Comparison of ENCODE assay signal across 22 cellular contexts in the genomic region with DNA sequence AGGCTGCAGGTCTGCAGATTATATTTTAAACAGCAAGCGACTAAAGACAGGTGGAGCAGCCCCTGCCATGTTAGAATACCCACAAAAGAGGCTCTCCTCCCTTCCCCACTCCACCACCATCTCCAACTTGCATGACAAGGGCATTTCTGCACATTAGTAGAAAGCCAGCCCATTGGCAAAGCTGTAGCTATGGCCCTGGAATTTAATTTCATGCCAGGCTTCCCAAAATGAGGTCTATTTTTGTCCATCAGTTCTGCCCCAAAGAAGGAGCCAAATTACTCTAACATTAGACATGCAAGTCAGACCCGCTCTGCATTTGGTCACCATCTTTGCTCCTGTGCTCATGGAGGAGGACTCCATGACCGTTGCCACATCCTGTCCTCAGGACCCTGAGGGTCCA.
"Had no signal": no experiment of that assay in that cellular context is flagged by ENCODE, and none has a peak within 500 bp of the region (broad histone marks: within the 10 kb centered on the region; RNA-seq: fewer than 3 reads in every experiment).

No MANE protein-coding gene starts in this region.

- H3K4me1 Mint-ChIP-seq: activated CD4-positive, alpha-beta T cell treated with anti-CD3 and anti-CD28 coated beads, Interleukin-2, amount 10 ng/mL, durations not matched to agents 7 days and 5 days; memory B cell had no signal

- H3K36me3 Mint-ChIP-seq: activated naive CD8-positive, alpha-beta T cell; memory B cell had no signal

- H3K4me3 Mint-ChIP-seq: activated B cell treated with CpG ODN at 0.5 μM for 24 hours; activated CD4-positive, alpha-beta T cell treated with anti-CD3 and anti-CD28 coated beads, Interleukin-2, amount 10 ng/mL, durations not matched to agents 7 days and 5 days; activated naive CD8-positive, alpha-beta T cell; endodermal cell; memory B cell; nephron progenitor cell; stimulated activated naive CD8-positive, alpha-beta T cell treated with anti-CD3 and anti-CD28 coated beads, Interleukin-15, Interleukin-2, amounts not matched to agents 100 ng/mL and 50 ng/mL, for 24 hours had no signal

- H3K27me3 ChIP-seq: brain microvascular endothelial cell, dorsolateral prefrontal cortex, left lung, right lobe of liver, testis, uterus had no signal

- DNase-seq: activated B cell treated with CpG ODN at 0.5 μM for 24 hours; activated CD4-positive, alpha-beta T cell treated with anti-CD3 and anti-CD28 coated beads, Interleukin-2, amount 10 ng/mL, durations not matched to agents 7 days and 5 days; activated CD8-positive, alpha-beta memory T cell treated with anti-CD3 and anti-CD28 coated beads for 24 hours; activated gamma-delta T cell treated with Interleukin-2 at 50 U/mL for 16 hours; amniotic stem cell; brain microvascular endothelial cell; dorsolateral prefrontal cortex; endodermal cell; hippocampal formation; left lung; nephron progenitor cell; right lobe of liver; spleen; T-helper 2 cell; testis; uterus had no signal

- H3K9me3 Mint-ChIP-seq: activated CD4-positive, alpha-beta T cell treated with anti-CD3 and anti-CD28 coated beads, Interleukin-2, amount 10 ng/mL, durations not matched to agents 7 days and 5 days; endodermal cell; memory B cell; stimulated activated naive CD8-positive, alpha-beta T cell treated with anti-CD3 and anti-CD28 coated beads, Interleukin-15, Interleukin-2, amounts not matched to agents 100 ng/mL and 50 ng/mL, for 24 hours had no signal

- FAIRE-seq: keratinocyte, TTC549 had no signal

- ATAC-seq: left lung, right lobe of liver had no signal

- H3K4me1 ChIP-seq: left lung, prostate gland, right lobe of liver, spleen, uterus had no signal

- H3K9me3 ChIP-seq: left lung, prostate gland, right lobe of liver, spleen, testis, uterus had no signal

- H3K27ac Mint-ChIP-seq: activated B cell treated with CpG ODN at 0.5 μM for 24 hours; activated CD4-positive, alpha-beta T cell treated with anti-CD3 and anti-CD28 coated beads, Interleukin-2, amount 10 ng/mL, durations not matched to agents 7 days and 5 days; activated naive CD8-positive, alpha-beta T cell; endodermal cell; memory B cell; nephron progenitor cell; stimulated activated naive CD8-positive, alpha-beta T cell treated with anti-CD3 and anti-CD28 coated beads, Interleukin-15, Interleukin-2, amounts not matched to agents 100 ng/mL and 50 ng/mL, for 24 hours had no signal

- H3K4me3 ChIP-seq: dorsolateral prefrontal cortex, left lung, prostate gland, right lobe of liver, spleen, testis, uterus had no signal

- H3K36me3 ChIP-seq: brain microvascular endothelial cell, left lung, prostate gland, right lobe of liver, spleen, uterus had no signal

- H3K27ac ChIP-seq: brain microvascular endothelial cell, dorsolateral prefrontal cortex, left lung, prostate gland, right lobe of liver, spleen, testis had no signal
